28 cellular contexts compared by ENCODE assay signal in the genomic region with DNA sequence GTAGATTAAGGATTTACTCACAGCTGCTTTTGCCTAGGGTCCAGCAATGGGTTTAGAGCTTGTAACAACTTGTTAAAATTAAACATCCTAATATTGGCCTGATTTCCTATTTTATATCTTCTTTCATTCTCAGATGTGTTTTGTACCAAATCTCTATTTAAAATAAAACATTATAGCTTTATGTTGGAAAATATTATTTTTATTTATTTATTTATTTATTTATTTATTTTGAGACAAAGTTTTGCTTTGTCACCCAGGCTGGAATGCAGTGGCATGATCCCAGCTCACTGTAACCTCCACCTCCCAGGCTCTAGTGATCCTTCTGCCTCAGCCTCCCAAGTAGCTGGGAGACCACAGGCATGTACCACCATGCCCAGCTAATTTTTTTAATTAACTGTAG.
"Had no signal": no experiment of that assay in that cellular context is flagged by ENCODE, and none has a peak within 500 bp of the region (broad histone marks: within the 10 kb centered on the region; RNA-seq: fewer than 3 reads in every experiment).

No MANE protein-coding gene starts in this region.

- H3K4me1 Mint-ChIP-seq: stimulated activated effector memory CD8-positive, alpha-beta T cell treated with anti-CD3 and anti-CD28 coated beads, Interleukin-12 subunit alpha, Interleukin-12 subunit beta, amount 100 ng/mL, for 72 hours; stimulated activated memory B cell treated with anti-CD40 and anti-IgM and Interleukin-4, amounts not matched to agents 10 μg/mL and 1 μg/mL and 100 μg/mL, for 72 hours had no signal

- H3K27me3 Mint-ChIP-seq: stimulated activated naive CD8-positive, alpha-beta T cell treated with anti-CD3 and anti-CD28 coated beads, Interleukin-15, amount 100 ng/mL, for 72 hours; stimulated activated naive CD8-positive, alpha-beta T cell treated with anti-CD3 and anti-CD28 coated beads, Interleukin-15, Interleukin-2, amounts not matched to agents 100 ng/mL and 50 ng/mL, for 24 hours had no signal

- H3K4me3 ChIP-seq: stomach, suprapubic skin, testis, thoracic aorta, thyroid gland, tibial artery, tibial nerve, transverse colon, upper lobe of left lung, upper lobe of right lung, uterus, vagina had no signal

- H3K4me1 ChIP-seq: stomach, suprapubic skin, testis, thyroid gland, tibial artery, tibial nerve, transverse colon, upper lobe of left lung, upper lobe of right lung, uterus, vagina had no signal

- FAIRE-seq: urothelium cell line had no signal

- H3K27ac ChIP-seq: stomach, suprapubic skin, testis, thoracic aorta, thyroid gland, tibial artery, tibial nerve, transverse colon, upper lobe of left lung, upper lobe of right lung, uterus, vagina had no signal

- H3K36me3 ChIP-seq: stomach, suprapubic skin, thoracic aorta, thyroid gland, tibial artery, tibial nerve, transverse colon, upper lobe of left lung, upper lobe of right lung, uterus, vagina had no signal

- H3K4me3 Mint-ChIP-seq: stimulated activated effector memory CD8-positive, alpha-beta T cell treated with anti-CD3 and anti-CD28 coated beads, Interleukin-12 subunit alpha, Interleukin-12 subunit beta, amount 100 ng/mL, for 72 hours; stimulated activated memory B cell treated with anti-CD40 and anti-IgM and Interleukin-4, amounts not matched to agents 10 μg/mL and 1 μg/mL and 100 μg/mL, for 72 hours; stimulated activated naive CD8-positive, alpha-beta T cell treated with anti-CD3 and anti-CD28 coated beads, Interleukin-15, amount 100 ng/mL, for 72 hours; stimulated activated naive CD8-positive, alpha-beta T cell treated with anti-CD3 and anti-CD28 coated beads, Interleukin-15, Interleukin-2, amounts not matched to agents 100 ng/mL and 50 ng/mL, for 24 hours; type B pancreatic cell had no signal

- H3K27me3 ChIP-seq: stomach, testis, thyroid gland, tibial nerve, transverse colon, upper lobe of left lung, upper lobe of right lung, uterus, vagina had no signal

- H3K9me3 Mint-ChIP-seq: stimulated activated effector memory CD8-positive, alpha-beta T cell treated with anti-CD3 and anti-CD28 coated beads, Interleukin-12 subunit alpha, Interleukin-12 subunit beta, amount 100 ng/mL, for 72 hours; stimulated activated memory B cell treated with anti-CD40 and anti-IgM and Interleukin-4, amounts not matched to agents 10 μg/mL and 1 μg/mL and 100 μg/mL, for 72 hours; stimulated activated naive CD8-positive, alpha-beta T cell treated with anti-CD3 and anti-CD28 coated beads, Interleukin-15, amount 100 ng/mL, for 72 hours; stimulated activated naive CD8-positive, alpha-beta T cell treated with anti-CD3 and anti-CD28 coated beads, Interleukin-15, Interleukin-2, amounts not matched to agents 100 ng/mL and 50 ng/mL, for 24 hours; type B pancreatic cell had no signal

- H3K9me3 ChIP-seq: stomach, suprapubic skin, testis, thoracic aorta, thyroid gland, tibial artery, tibial nerve, transverse colon, upper lobe of left lung, upper lobe of right lung, uterus, vagina had no signal

- H3K27ac Mint-ChIP-seq: stimulated activated effector memory CD8-positive, alpha-beta T cell treated with anti-CD3 and anti-CD28 coated beads, Interleukin-12 subunit alpha, Interleukin-12 subunit beta, amount 100 ng/mL, for 72 hours; stimulated activated memory B cell treated with anti-CD40 and anti-IgM and Interleukin-4, amounts not matched to agents 10 μg/mL and 1 μg/mL and 100 μg/mL, for 72 hours; stimulated activated naive CD8-positive, alpha-beta T cell treated with anti-CD3 and anti-CD28 coated beads, Interleukin-15, amount 100 ng/mL, for 72 hours; stimulated activated naive CD8-positive, alpha-beta T cell treated with anti-CD3 and anti-CD28 coated beads, Interleukin-15, Interleukin-2, amounts not matched to agents 100 ng/mL and 50 ng/mL, for 24 hours; type B pancreatic cell had no signal

- ATAC-seq: stimulated activated effector memory CD8-positive, alpha-beta T cell treated with anti-CD3 and anti-CD28 coated beads, Interleukin-12 subunit alpha, Interleukin-12 subunit beta, amount 100 ng/mL, for 72 hours; stimulated activated memory B cell treated with anti-CD40 and anti-IgM and Interleukin-4, amounts not matched to agents 10 μg/mL and 1 μg/mL and 100 μg/mL, for 72 hours; stimulated activated naive CD8-positive, alpha-beta T cell treated with anti-CD3 and anti-CD28 coated beads, Interleukin-15, amount 100 ng/mL, for 72 hours; stimulated activated naive CD8-positive, alpha-beta T cell treated with anti-CD3 and anti-CD28 coated beads, Interleukin-15, Interleukin-2, amounts not matched to agents 100 U/mL and 50 U/mL, for 24 hours; upper lobe of right lung had no signal

- H3K36me3 Mint-ChIP-seq: stimulated activated effector memory CD8-positive, alpha-beta T cell treated with anti-CD3 and anti-CD28 coated beads, Interleukin-12 subunit alpha, Interleukin-12 subunit beta, amount 100 ng/mL, for 72 hours; stimulated activated memory B cell treated with anti-CD40 and anti-IgM and Interleukin-4, amounts not matched to agents 10 μg/mL and 1 μg/mL and 100 μg/mL, for 72 hours; type B pancreatic cell had no signal

- DNase-seq: stimulated activated CD4-positive, alpha-beta T cell treated with anti-CD3 and anti-CD28 coated beads, Interleukin-2, amount 100 ng/mL, for 48 hours; stimulated activated CD4-positive, alpha-beta T cell treated with anti-CD3 and anti-CD28 coated beads, Interleukin-4, amount 100 ng/mL, for 1 hour; stimulated activated CD4-positive, alpha-beta T cell treated with anti-CD3 and anti-CD28 coated beads, Interleukin-4, amount 100 ng/mL, for 24 hours; stimulated activated CD4-positive, alpha-beta T cell treated with anti-CD3 and anti-CD28 coated beads, Interleukin-4, amount 100 ng/mL, for 4 hours; stimulated activated CD8-positive, alpha-beta memory T cell treated with anti-CD3 and anti-CD28 coated beads, Interleukin-4, amount 100 ng/mL, for 48 hours; stimulated activated naive CD4-positive, alpha-beta T cell; stimulated activated naive CD4-positive, alpha-beta T cell treated with Interleukin-2 at 50 U/mL for 16 hours; stimulated activated naive CD8-positive, alpha-beta T cell treated with anti-CD3 and anti-CD28 coated beads, Interleukin-15, amount 100 ng/mL, for 72 hours; stimulated activated naive CD8-positive, alpha-beta T cell treated with anti-CD3 and anti-CD28 coated beads, Interleukin-15, Interleukin-2, amounts not matched to agents 100 U/mL and 50 U/mL, for 24 hours; stomach; substantia nigra; testis; thyroid gland; tibial artery; transverse colon; trophoblast cell; upper lobe of left lung; upper lobe of right lung; uterus had no signal
